In genomic region chr14:93744176-93744575, GRCh38 we compare ENCODE assay signal across 21 cellular contexts. TPM values are rescaled to one million over a fixed set of nuclear protein-coding genes. Genes with fewer than 3 reads are reported as not detected.
DNase-seq lines count a peak whose midpoint lies in the region; ATAC-seq and TF ChIP-seq lines count a peak whose summit lies in the region.
"Had no signal": no experiment of that assay in that cellular context is flagged by ENCODE, and none has a peak within 500 bp of the region (broad histone marks: within the 10 kb centered on the region; RNA-seq: fewer than 3 reads in every experiment).

No MANE protein-coding gene starts in this region.

- TF ChIP-seq POLR2A in uterus (IDR thresholded peaks at IDR 0.05), result no peak

- H3K36me3 ChIP-seq in uterus, result no peaks in the 10 kb centered on the region
- H3K36me3 ChIP-seq: BLaER1, SJSA1 had no signal

- no peaks in the 10 kb centered on the region for H3K4me1 ChIP-seq in uterus
- H3K4me1 ChIP-seq: A549, SJSA1 had no signal

- intact Hi-C loops in posterior cingulate gyrus (cut with DNase I), result no loop called here
- intact Hi-C loops in uterus (cut with DNase I; ENCODE audit: low total_unique reads), result no loop called here

- DNase-seq in anterior cingulate cortex (lab: John Stamatoyannopoulos, UW) (peak in 33 of 58 donors; percentile 12 to 84 (median 51)), hypothalamus (lab: John Stamatoyannopoulos, UW) (peak in 30 of 51 donors; percentile 22 to 80 (median 59)), posterior cingulate gyrus (peak in 6 of 10 donors; percentile 25 to 96 (median 70)), uterus (no peak), DMS53 (lab: John Stamatoyannopoulos, UW) (no peak), SIG-M5 treated with dmso at 0.1 percent for 504 hours (lab: John Stamatoyannopoulos, UW; ENCODE audit: unreplicated experiment) (no peak)
- DNase-seq: CD8-positive, alpha-beta memory T cell; DMS79; GOT3; KBM-7; MV-4-11; NCI-H187; NCI-H345; NCI-H526; PC-9 had no signal

- no peak overlapping the region for H3K4me3 ChIP-seq in uterus
- H3K4me3 ChIP-seq: A549, BLaER1, PC-9, SJSA1 had no signal

- H3K9me3 ChIP-seq in uterus, result no peaks in the 10 kb centered on the region
- H3K9me3 ChIP-seq: A549, BLaER1, SJSA1 had no signal

- no peak for TF ChIP-seq CTCF in uterus (IDR thresholded peaks at IDR 0.05)

- no peaks in the 10 kb centered on the region for H3K27me3 ChIP-seq in uterus
- H3K27me3 ChIP-seq: BLaER1, SJSA1 had no signal

- peak overlapping the region; percentile 44 to 78 for H3K27ac ChIP-seq in uterus
- H3K27ac ChIP-seq: A549, BLaER1, PC-9, SJSA1 had no signal

- no peak for ATAC-seq in HG03135 (IDR thresholded peaks at IDR 0.05; ENCODE audit: unreplicated experiment)
- ATAC-seq: A549, HCT116, HepG2 had no signal

RNA-seq across cellular contexts. Expression of gene PRIMA1, which starts 44.1 kb away (rescaled TPM):
- total RNA-seq in uterus, result 10 to 100 TPM in 1 of 4 donors, 1 to 10 TPM in 2, under 1 TPM in 1; 0.48 to 24.5 (median 3.8) TPM
- total RNA-seq: CD8-positive, alpha-beta memory T cell; PC-9; SJSA1 had no signal

Comparison
In these comparisons a context has a peak if more than half of its experiments do, and no peak if none do; other contexts are left out.
1. DNase-seq: peak in anterior cingulate cortex (33 of 58), hypothalamus (30 of 51) and posterior cingulate gyrus (6 of 10); none in uterus (0 of 2), DMS53 (single experiment) and SIG-M5 treated with dmso at 0.1 percent for 504 hours (single experiment).